Comparison of ENCODE assay signal across 36 cellular contexts in the genomic region with DNA sequence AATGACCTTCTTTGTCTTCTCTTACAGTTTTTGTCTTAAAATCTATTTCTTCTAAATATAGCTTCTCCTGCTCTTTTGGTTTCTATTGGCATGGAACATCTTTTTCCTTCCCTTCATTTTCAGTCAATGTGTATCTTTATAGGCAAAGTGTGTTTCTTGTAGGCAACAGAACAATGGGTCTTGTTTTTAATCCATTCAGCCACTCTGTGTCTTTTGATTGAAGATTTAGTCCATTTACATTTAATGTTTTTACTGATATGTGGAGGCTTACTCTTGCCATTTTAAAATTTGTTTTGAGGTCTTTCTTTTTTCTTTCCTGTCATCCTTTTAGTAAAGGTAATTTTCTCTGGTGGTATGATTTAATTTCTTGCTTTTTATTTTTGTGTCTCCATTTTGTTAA.
"Had no signal": no experiment of that assay in that cellular context is flagged by ENCODE, and none has a peak within 500 bp of the region (broad histone marks: within the 10 kb centered on the region; RNA-seq: fewer than 3 reads in every experiment).

No MANE protein-coding gene starts in this region.

- H3K27me3 ChIP-seq: MG63 had no signal

- DNase-seq: Kasumi-1, MG63, MM.1S, MV-4-11, NCI-H1048, NCI-H1092, NCI-H1092 treated with DMSO at 0.1 percent for 48 hours, NCI-H1105, NCI-H1105 treated with DMSO at 0.1 percent for 48 hours, NCI-H1417, NCI-H1417 treated with DMSO at 0.1 percent for 48 hours, NCI-H1436, NCI-H1436 treated with DMSO at 0.1 percent for 48 hours, NCI-H146, NCI-H1694, NCI-H1694 treated with DMSO at 0.1 percent for 48 hours, NCI-H187, NCI-H187 treated with DMSO at 0.1 percent for 48 hours, NCI-H1930, NCI-H2029, NCI-H2029 treated with DMSO at 0.1 percent for 48 hours, NCI-H2081 treated with DMSO at 0.1 percent for 48 hours, NCI-H2107, NCI-H2171, NCI-H2171 treated with DMSO at 0.1 percent for 48 hours, NCI-H2227 treated with DMSO at 0.1 percent for 48 hours, NCI-H226, NCI-H345, NCI-H446, NCI-H446 treated with DMSO at 0.1 percent for 48 hours, NCI-H510A, NCI-H510A treated with DMSO at 0.1 percent for 48 hours, NCI-H524, NCI-H524 treated with DMSO at 0.1 percent for 48 hours, NCI-H526, NCI-H526 treated with DMSO at 0.1 percent for 48 hours had no signal

- H3K4me3 ChIP-seq: MG63 had no signal

- H3K36me3 ChIP-seq: MG63 had no signal
